ENCODE assay signal across 29 cellular contexts in the genomic region with DNA sequence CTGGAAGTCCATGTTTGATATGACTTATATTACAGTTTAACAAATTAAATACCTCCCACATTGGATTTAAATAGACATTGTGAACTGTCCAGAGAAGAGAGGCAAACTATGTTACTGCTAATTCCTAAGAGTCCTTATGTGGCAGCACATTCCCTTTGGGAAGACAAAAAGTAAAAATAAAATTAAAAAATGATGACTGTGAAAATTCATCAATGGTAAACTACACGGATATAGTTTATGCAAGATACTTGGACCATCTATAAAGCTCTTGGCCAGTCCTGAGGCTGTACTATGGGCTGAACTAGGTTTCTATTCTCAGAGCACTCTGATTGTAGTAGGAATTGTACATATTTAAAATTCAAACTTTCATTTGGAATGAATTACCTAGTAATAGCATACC.
"Had no signal": no experiment of that assay in that cellular context is flagged by ENCODE, and none has a peak within 500 bp of the region (broad histone marks: within the 10 kb centered on the region; RNA-seq: fewer than 3 reads in every experiment).

No MANE protein-coding gene starts in this region.

- ATAC-seq: stimulated activated effector memory CD8-positive, alpha-beta T cell treated with anti-CD3 and anti-CD28 coated beads, Interleukin-12 subunit alpha, Interleukin-12 subunit beta, amount 100 ng/mL, for 72 hours; stimulated activated memory B cell treated with anti-CD40 and anti-IgM and Interleukin-4, amounts not matched to agents 10 μg/mL and 1 μg/mL and 100 μg/mL, for 72 hours; stimulated activated naive B cell treated with anti-CD40 and anti-IgM and Interleukin-4, amounts not matched to agents 10 μg/mL and 1 μg/mL and 100 μg/mL, for 72 hours; stimulated activated naive CD8-positive, alpha-beta T cell treated with anti-CD3 and anti-CD28 coated beads, Interleukin-15, amount 100 ng/mL, for 72 hours; stimulated activated naive CD8-positive, alpha-beta T cell treated with anti-CD3 and anti-CD28 coated beads, Interleukin-15, Interleukin-2, amounts not matched to agents 100 U/mL and 50 U/mL, for 24 hours; upper lobe of right lung had no signal

- H3K27ac ChIP-seq: stomach, suprapubic skin, testis, thoracic aorta, thyroid gland, tibial artery, tibial nerve, transverse colon, upper lobe of left lung, upper lobe of right lung, uterus, vagina had no signal

- H3K9me3 Mint-ChIP-seq: stimulated activated effector memory CD8-positive, alpha-beta T cell treated with anti-CD3 and anti-CD28 coated beads, Interleukin-12 subunit alpha, Interleukin-12 subunit beta, amount 100 ng/mL, for 72 hours; stimulated activated memory B cell treated with anti-CD40 and anti-IgM and Interleukin-4, amounts not matched to agents 10 μg/mL and 1 μg/mL and 100 μg/mL, for 72 hours; stimulated activated naive CD8-positive, alpha-beta T cell treated with anti-CD3 and anti-CD28 coated beads, Interleukin-15, amount 100 ng/mL, for 72 hours; stimulated activated naive CD8-positive, alpha-beta T cell treated with anti-CD3 and anti-CD28 coated beads, Interleukin-15, Interleukin-2, amounts not matched to agents 100 ng/mL and 50 ng/mL, for 24 hours; type B pancreatic cell had no signal

- H3K4me3 Mint-ChIP-seq: stimulated activated effector memory CD8-positive, alpha-beta T cell treated with anti-CD3 and anti-CD28 coated beads, Interleukin-12 subunit alpha, Interleukin-12 subunit beta, amount 100 ng/mL, for 72 hours; stimulated activated memory B cell treated with anti-CD40 and anti-IgM and Interleukin-4, amounts not matched to agents 10 μg/mL and 1 μg/mL and 100 μg/mL, for 72 hours; stimulated activated naive B cell treated with anti-CD40 and anti-IgM and Interleukin-4, amounts not matched to agents 10 μg/mL and 1 μg/mL and 100 μg/mL, for 72 hours; stimulated activated naive CD8-positive, alpha-beta T cell treated with anti-CD3 and anti-CD28 coated beads, Interleukin-15, amount 100 ng/mL, for 72 hours; stimulated activated naive CD8-positive, alpha-beta T cell treated with anti-CD3 and anti-CD28 coated beads, Interleukin-15, Interleukin-2, amounts not matched to agents 100 ng/mL and 50 ng/mL, for 24 hours; type B pancreatic cell had no signal

- DNase-seq: stimulated activated CD4-positive, alpha-beta T cell treated with anti-CD3 and anti-CD28 coated beads, Interleukin-2, amount 100 ng/mL, for 48 hours; stimulated activated CD4-positive, alpha-beta T cell treated with anti-CD3 and anti-CD28 coated beads, Interleukin-4, amount 100 ng/mL, for 1 hour; stimulated activated CD4-positive, alpha-beta T cell treated with anti-CD3 and anti-CD28 coated beads, Interleukin-4, amount 100 ng/mL, for 24 hours; stimulated activated CD4-positive, alpha-beta T cell treated with anti-CD3 and anti-CD28 coated beads, Interleukin-4, amount 100 ng/mL, for 4 hours; stimulated activated CD8-positive, alpha-beta memory T cell treated with anti-CD3 and anti-CD28 coated beads, Interleukin-4, amount 100 ng/mL, for 48 hours; stimulated activated naive B cell treated with anti-CD40 and anti-IgM and Interleukin-4, amounts not matched to agents 10 μg/mL and 1 μg/mL and 100 μg/mL, for 72 hours; stimulated activated naive CD4-positive, alpha-beta T cell; stimulated activated naive CD4-positive, alpha-beta T cell treated with Interleukin-2 at 50 U/mL for 16 hours; stimulated activated naive CD8-positive, alpha-beta T cell treated with anti-CD3 and anti-CD28 coated beads, Interleukin-15, amount 100 ng/mL, for 72 hours; stimulated activated naive CD8-positive, alpha-beta T cell treated with anti-CD3 and anti-CD28 coated beads, Interleukin-15, Interleukin-2, amounts not matched to agents 100 U/mL and 50 U/mL, for 24 hours; stomach; substantia nigra; testis; thyroid gland; tibial artery; transverse colon; trophoblast cell; upper lobe of left lung; upper lobe of right lung; uterus had no signal

- FAIRE-seq: urothelium cell line had no signal

- H3K36me3 Mint-ChIP-seq: stimulated activated effector memory CD8-positive, alpha-beta T cell treated with anti-CD3 and anti-CD28 coated beads, Interleukin-12 subunit alpha, Interleukin-12 subunit beta, amount 100 ng/mL, for 72 hours; stimulated activated memory B cell treated with anti-CD40 and anti-IgM and Interleukin-4, amounts not matched to agents 10 μg/mL and 1 μg/mL and 100 μg/mL, for 72 hours; stimulated activated naive B cell treated with anti-CD40 and anti-IgM and Interleukin-4, amounts not matched to agents 10 μg/mL and 1 μg/mL and 100 μg/mL, for 72 hours; type B pancreatic cell had no signal

- H3K27me3 ChIP-seq: stomach, suprapubic skin, testis, thyroid gland, tibial artery, tibial nerve, transverse colon, upper lobe of left lung, upper lobe of right lung, uterus, vagina had no signal

- H3K27me3 Mint-ChIP-seq: stimulated activated memory B cell treated with anti-CD40 and anti-IgM and Interleukin-4, amounts not matched to agents 10 μg/mL and 1 μg/mL and 100 μg/mL, for 72 hours; stimulated activated naive CD8-positive, alpha-beta T cell treated with anti-CD3 and anti-CD28 coated beads, Interleukin-15, amount 100 ng/mL, for 72 hours; stimulated activated naive CD8-positive, alpha-beta T cell treated with anti-CD3 and anti-CD28 coated beads, Interleukin-15, Interleukin-2, amounts not matched to agents 100 ng/mL and 50 ng/mL, for 24 hours; type B pancreatic cell had no signal

- H3K36me3 ChIP-seq: stomach, suprapubic skin, thoracic aorta, thyroid gland, tibial artery, tibial nerve, transverse colon, upper lobe of left lung, upper lobe of right lung, uterus, vagina had no signal

- H3K4me1 ChIP-seq: stomach, suprapubic skin, testis, thyroid gland, tibial artery, tibial nerve, transverse colon, upper lobe of left lung, upper lobe of right lung, uterus, vagina had no signal

- H3K4me1 Mint-ChIP-seq: stimulated activated effector memory CD8-positive, alpha-beta T cell treated with anti-CD3 and anti-CD28 coated beads, Interleukin-12 subunit alpha, Interleukin-12 subunit beta, amount 100 ng/mL, for 72 hours; stimulated activated memory B cell treated with anti-CD40 and anti-IgM and Interleukin-4, amounts not matched to agents 10 μg/mL and 1 μg/mL and 100 μg/mL, for 72 hours; stimulated activated naive B cell treated with anti-CD40 and anti-IgM and Interleukin-4, amounts not matched to agents 10 μg/mL and 1 μg/mL and 100 μg/mL, for 72 hours; stimulated activated naive CD8-positive, alpha-beta T cell treated with anti-CD3 and anti-CD28 coated beads, Interleukin-15, amount 100 ng/mL, for 72 hours had no signal

- H3K9me3 ChIP-seq: stomach, suprapubic skin, testis, thoracic aorta, thyroid gland, tibial artery, tibial nerve, transverse colon, upper lobe of left lung, upper lobe of right lung, uterus, vagina had no signal

- H3K4me3 ChIP-seq: stomach, suprapubic skin, testis, thoracic aorta, thyroid gland, tibial artery, tibial nerve, transverse colon, upper lobe of left lung, upper lobe of right lung, uterus, vagina had no signal

- H3K27ac Mint-ChIP-seq: stimulated activated effector memory CD8-positive, alpha-beta T cell treated with anti-CD3 and anti-CD28 coated beads, Interleukin-12 subunit alpha, Interleukin-12 subunit beta, amount 100 ng/mL, for 72 hours; stimulated activated memory B cell treated with anti-CD40 and anti-IgM and Interleukin-4, amounts not matched to agents 10 μg/mL and 1 μg/mL and 100 μg/mL, for 72 hours; stimulated activated naive B cell treated with anti-CD40 and anti-IgM and Interleukin-4, amounts not matched to agents 10 μg/mL and 1 μg/mL and 100 μg/mL, for 72 hours; stimulated activated naive CD8-positive, alpha-beta T cell treated with anti-CD3 and anti-CD28 coated beads, Interleukin-15, amount 100 ng/mL, for 72 hours; stimulated activated naive CD8-positive, alpha-beta T cell treated with anti-CD3 and anti-CD28 coated beads, Interleukin-15, Interleukin-2, amounts not matched to agents 100 ng/mL and 50 ng/mL, for 24 hours; type B pancreatic cell had no signal
